Comparison of ENCODE assay signal across 1 cellular context in the genomic region with DNA sequence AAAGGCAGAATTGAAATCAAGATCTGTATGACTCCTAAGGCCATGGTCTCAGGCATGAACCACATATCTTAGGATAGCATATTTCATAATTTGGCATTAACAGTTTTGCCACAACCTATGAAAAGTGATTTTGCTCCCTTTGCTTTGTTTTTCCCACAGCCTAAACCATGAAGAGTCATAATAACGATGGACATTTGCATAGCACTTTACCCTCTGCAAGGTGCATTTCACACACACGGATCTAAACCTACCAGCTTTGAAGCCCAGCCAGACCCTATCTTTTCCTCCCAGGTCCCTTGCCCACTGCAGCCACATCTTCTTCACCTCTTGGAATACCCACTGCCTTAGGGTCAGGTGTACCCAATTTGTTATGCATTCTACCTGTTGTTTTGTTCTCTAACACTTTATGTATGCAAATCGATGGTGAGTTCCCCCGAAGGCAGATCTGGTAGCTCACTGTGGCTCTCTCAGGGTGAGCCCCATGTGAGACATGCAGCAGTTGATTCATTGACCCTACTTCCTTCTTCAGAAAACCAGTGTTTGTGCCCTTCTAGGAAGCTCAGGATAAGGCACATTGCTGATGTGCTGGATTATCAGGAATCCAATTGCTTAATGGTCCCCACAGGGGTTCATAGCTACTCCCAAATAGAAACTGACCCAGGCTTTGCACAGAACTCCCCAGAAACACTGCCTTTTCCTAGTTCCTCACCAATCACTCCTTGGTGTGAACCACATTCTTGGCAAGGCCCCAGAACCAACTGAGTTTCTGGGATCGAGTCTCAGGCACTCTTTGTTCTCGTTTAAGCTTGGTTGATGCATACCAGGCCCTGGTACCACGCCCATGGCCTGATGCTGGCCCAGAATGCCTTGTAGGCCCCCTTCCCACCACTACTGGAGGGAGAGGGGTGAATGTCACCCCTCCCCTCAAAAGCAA.
TF ChIP-seq lines count a peak whose summit lies in the region.

No MANE protein-coding gene starts in this region.

TF ChIP-seq in HepG2, 621 proteins besides CTCF, POLR2A, EP300 and RAD21 (continued from another document):
- TF ChIP-seq AHDC1 (CRISPR knock-in tag; IDR thresholded peaks at IDR 0.05; ENCODE audit: borderline replicate concordance) (no peak), SALL1 (CRISPR knock-in tag; IDR thresholded peaks at IDR 0.05) (no peak), MYPOP (CRISPR knock-in tag; IDR thresholded peaks at IDR 0.05) (no peak), ZNF362 (CRISPR knock-in tag; IDR thresholded peaks at IDR 0.05; ENCODE audit: borderline replicate concordance) (no peak), MYNN (CRISPR knock-in tag; IDR thresholded peaks at IDR 0.05; ENCODE audit: low read depth) (no peak), EED (CRISPR knock-in tag; IDR thresholded peaks at IDR 0.05) (no peak), ZNF136 (CRISPR knock-in tag; IDR thresholded peaks at IDR 0.05; ENCODE audit: low read depth) (no peak), TBP (CRISPR knock-in tag; IDR thresholded peaks at IDR 0.05) (no peak), MTA1 (CRISPR knock-in tag; IDR thresholded peaks at IDR 0.05; ENCODE audit: borderline replicate concordance) (no peak)
- TF ChIP-seq, protein P1, sequence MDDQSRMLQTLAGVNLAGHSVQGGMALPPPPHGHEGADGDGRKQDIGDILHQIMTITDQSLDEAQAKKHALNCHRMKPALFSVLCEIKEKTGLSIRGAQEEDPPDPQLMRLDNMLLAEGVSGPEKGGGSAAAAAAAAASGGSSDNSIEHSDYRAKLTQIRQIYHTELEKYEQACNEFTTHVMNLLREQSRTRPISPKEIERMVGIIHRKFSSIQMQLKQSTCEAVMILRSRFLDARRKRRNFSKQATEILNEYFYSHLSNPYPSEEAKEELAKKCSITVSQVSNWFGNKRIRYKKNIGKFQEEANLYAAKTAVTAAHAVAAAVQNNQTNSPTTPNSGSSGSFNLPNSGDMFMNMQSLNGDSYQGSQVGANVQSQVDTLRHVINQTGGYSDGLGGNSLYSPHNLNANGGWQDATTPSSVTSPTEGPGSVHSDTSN (CRISPR knock-in tag; IDR thresholded peaks at IDR 0.05; ENCODE audit: borderline replicate concordance), result no peak
